1 cellular context compared by ENCODE assay signal in the genomic region with DNA sequence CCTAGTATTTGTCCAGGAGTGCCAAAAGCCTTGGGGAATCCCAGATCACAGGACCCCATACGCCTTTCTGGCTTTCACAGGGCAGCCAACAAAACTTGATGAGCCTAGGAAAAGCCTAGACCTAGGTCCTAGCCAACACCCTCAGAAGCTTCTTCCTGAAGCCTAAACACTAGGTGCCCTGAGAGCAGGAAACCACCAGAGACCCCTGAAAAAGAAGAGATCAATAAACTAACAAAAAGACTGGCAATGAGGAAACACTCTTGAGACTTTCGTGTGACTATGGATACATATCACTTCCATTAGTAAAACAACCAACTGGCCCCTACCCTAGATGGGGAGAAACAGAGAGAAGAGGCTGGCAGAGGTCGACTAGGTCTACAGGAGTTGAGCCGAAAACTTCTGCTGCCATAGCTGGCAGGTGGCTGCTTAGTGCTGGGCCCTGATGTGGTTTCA.
TF ChIP-seq lines count a peak whose summit lies in the region.

No MANE protein-coding gene starts in this region.

TF ChIP-seq in SK-N-SH treated with all-trans-retinoic acid at 6 μM for 48 hours, 23 proteins besides CTCF, POLR2A, EP300 and RAD21 (continued from another document):
- TF ChIP-seq ISL1 (CRISPR knock-in tag; IDR thresholded peaks at IDR 0.05) (no peak), RARB (CRISPR knock-in tag; IDR thresholded peaks at IDR 0.05) (no peak), ZNF565 (CRISPR knock-in tag; conservative IDR thresholded peaks at IDR 0.05; ENCODE audit: low read depth) (no peak), TCF4 (CRISPR knock-in tag; IDR thresholded peaks at IDR 0.05; ENCODE audit: borderline replicate concordance) (no peak), GLIS3 (CRISPR knock-in tag; IDR thresholded peaks at IDR 0.05) (no peak)
- TF ChIP-seq, protein P1, sequence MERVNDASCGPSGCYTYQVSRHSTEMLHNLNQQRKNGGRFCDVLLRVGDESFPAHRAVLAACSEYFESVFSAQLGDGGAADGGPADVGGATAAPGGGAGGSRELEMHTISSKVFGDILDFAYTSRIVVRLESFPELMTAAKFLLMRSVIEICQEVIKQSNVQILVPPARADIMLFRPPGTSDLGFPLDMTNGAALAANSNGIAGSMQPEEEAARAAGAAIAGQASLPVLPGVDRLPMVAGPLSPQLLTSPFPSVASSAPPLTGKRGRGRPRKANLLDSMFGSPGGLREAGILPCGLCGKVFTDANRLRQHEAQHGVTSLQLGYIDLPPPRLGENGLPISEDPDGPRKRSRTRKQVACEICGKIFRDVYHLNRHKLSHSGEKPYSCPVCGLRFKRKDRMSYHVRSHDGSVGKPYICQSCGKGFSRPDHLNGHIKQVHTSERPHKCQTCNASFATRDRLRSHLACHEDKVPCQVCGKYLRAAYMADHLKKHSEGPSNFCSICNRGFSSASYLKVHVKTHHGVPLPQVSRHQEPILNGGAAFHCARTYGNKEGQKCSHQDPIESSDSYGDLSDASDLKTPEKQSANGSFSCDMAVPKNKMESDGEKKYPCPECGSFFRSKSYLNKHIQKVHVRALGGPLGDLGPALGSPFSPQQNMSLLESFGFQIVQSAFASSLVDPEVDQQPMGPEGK (CRISPR knock-in tag; IDR thresholded peaks at IDR 0.05; ENCODE audit: borderline replicate concordance): no peak
- TF ChIP-seq, protein P2, sequence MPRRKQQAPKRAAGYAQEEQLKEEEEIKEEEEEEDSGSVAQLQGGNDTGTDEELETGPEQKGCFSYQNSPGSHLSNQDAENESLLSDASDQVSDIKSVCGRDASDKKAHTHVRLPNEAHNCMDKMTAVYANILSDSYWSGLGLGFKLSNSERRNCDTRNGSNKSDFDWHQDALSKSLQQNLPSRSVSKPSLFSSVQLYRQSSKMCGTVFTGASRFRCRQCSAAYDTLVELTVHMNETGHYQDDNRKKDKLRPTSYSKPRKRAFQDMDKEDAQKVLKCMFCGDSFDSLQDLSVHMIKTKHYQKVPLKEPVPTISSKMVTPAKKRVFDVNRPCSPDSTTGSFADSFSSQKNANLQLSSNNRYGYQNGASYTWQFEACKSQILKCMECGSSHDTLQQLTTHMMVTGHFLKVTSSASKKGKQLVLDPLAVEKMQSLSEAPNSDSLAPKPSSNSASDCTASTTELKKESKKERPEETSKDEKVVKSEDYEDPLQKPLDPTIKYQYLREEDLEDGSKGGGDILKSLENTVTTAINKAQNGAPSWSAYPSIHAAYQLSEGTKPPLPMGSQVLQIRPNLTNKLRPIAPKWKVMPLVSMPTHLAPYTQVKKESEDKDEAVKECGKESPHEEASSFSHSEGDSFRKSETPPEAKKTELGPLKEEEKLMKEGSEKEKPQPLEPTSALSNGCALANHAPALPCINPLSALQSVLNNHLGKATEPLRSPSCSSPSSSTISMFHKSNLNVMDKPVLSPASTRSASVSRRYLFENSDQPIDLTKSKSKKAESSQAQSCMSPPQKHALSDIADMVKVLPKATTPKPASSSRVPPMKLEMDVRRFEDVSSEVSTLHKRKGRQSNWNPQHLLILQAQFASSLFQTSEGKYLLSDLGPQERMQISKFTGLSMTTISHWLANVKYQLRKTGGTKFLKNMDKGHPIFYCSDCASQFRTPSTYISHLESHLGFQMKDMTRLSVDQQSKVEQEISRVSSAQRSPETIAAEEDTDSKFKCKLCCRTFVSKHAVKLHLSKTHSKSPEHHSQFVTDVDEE (CRISPR knock-in tag; IDR thresholded peaks at IDR 0.05): no peak
- TF ChIP-seq, protein P3, sequence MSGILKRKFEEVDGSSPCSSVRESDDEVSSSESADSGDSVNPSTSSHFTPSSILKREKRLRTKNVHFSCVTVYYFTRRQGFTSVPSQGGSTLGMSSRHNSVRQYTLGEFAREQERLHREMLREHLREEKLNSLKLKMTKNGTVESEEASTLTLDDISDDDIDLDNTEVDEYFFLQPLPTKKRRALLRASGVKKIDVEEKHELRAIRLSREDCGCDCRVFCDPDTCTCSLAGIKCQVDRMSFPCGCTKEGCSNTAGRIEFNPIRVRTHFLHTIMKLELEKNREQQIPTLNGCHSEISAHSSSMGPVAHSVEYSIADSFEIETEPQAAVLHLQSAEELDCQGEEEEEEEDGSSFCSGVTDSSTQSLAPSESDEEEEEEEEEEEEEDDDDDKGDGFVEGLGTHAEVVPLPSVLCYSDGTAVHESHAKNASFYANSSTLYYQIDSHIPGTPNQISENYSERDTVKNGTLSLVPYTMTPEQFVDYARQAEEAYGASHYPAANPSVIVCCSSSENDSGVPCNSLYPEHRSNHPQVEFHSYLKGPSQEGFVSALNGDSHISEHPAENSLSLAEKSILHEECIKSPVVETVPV (CRISPR knock-in tag; IDR thresholded peaks at IDR 0.05): no peak
